8 cellular contexts compared by ENCODE assay signal in the genomic region with DNA sequence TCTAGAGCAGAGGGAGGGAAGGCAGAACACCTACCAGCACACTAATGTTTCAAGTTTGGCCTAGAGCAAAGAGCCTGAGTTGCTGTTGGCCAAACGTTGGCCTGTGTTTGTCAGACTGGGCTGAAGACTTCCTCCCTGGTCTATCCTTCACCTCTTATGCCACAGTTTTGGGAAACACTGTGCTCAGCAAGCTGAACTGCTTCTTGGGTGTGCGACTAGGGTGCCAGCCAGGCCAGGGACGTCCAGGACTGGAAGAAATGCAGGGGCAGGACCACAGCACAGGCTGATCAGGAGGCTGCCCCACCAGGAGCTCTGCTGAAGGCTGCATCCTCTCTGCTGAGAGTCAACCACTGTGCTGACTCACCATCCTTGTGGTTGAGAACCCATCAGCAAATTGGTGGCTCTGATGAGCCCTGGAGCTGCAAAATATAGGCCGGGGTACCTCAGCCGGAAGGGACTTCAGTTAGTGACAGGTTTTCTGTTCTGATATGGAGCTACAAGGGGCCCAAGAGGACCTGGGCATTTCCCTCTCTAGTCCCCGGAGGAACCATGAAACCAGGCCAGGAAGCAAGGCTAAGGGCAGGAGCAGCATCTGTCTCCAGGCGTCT.
DNase-seq lines count a peak whose midpoint lies in the region; ATAC-seq and TF ChIP-seq lines count a peak whose summit lies in the region.

No MANE protein-coding gene starts in this region.

- no peaks in the 10 kb centered on the region for H3F3A ChIP-seq in PC-3 (ENCODE audit: low read length, unreplicated experiment)

- no peaks in the 10 kb centered on the region for H3K79me2 ChIP-seq in PC-3 (ENCODE audit: low read length)

- no peaks in the 10 kb centered on the region for H4K20me1 ChIP-seq in PC-3 (ENCODE audit: low read length)

- H3K36me3 Mint-ChIP-seq in activated naive CD4-positive, alpha-beta T cell treated with anti-CD3 and anti-CD28 coated beads for 36 hours (ENCODE audit: low read depth), result no peaks in the 10 kb centered on the region
- no peaks in the 10 kb centered on the region for H3K36me3 Mint-ChIP-seq in osteocyte (ENCODE audit: unreplicated experiment)

- H3K9me3 ChIP-seq in PC-3 (ENCODE audit: low read length), result no peaks in the 10 kb centered on the region

- DNase-seq in GDM1 (lab: John Stamatoyannopoulos, UW), result peak; percentile 94
- DNase-seq in PC-3, result peak; percentile 24
- peak; percentile 85 for DNase-seq in activated naive CD4-positive, alpha-beta T cell treated with anti-CD3 and anti-CD28 coated beads for 36 hours
- peak; percentile 53 to 57 for DNase-seq in stimulated activated CD4-positive, alpha-beta T cell treated with anti-CD3 and anti-CD28 coated beads, Interleukin-2, amount 100 ng/mL, for 48 hours
- no peak for DNase-seq in osteocyte (ENCODE audit: extremely low spot score, unreplicated experiment)
- no peak for DNase-seq in NCI-H446 (lab: John Stamatoyannopoulos, UW)

- H3K9me2 ChIP-seq in PC-3 (replicated peaks; ENCODE audit: low read length), result no peaks in the 10 kb centered on the region

- no peaks in the 10 kb centered on the region for H3K9me3 Mint-ChIP-seq in activated naive CD4-positive, alpha-beta T cell treated with anti-CD3 and anti-CD28 coated beads for 36 hours
- H3K9me3 Mint-ChIP-seq in osteocyte (ENCODE audit: unreplicated experiment), result no peaks in the 10 kb centered on the region

- ATAC-seq in GM21825 (IDR thresholded peaks at IDR 0.05; ENCODE audit: unreplicated experiment) (peak; percentile 75), PC-3 (peak; percentile 58), GM21526 (IDR thresholded peaks at IDR 0.05; ENCODE audit: low FRiP score, unreplicated experiment) (no peak)

- no peak for TF ChIP-seq CTCF in PC-3 (conservative IDR thresholded peaks at IDR 0.05; ENCODE audit: low read depth, low read length)
- no peak for TF ChIP-seq CTCF in osteocyte (IDR thresholded peaks at IDR 0.05)

- H2AFZ ChIP-seq in PC-3 (ENCODE audit: low read length), result no peak overlapping the region

- no peak overlapping the region for H3K4me2 ChIP-seq in PC-3 (ENCODE audit: low read length)

- no peaks in the 10 kb centered on the region for H3K27me3 Mint-ChIP-seq in activated naive CD4-positive, alpha-beta T cell treated with anti-CD3 and anti-CD28 coated beads for 36 hours (ENCODE audit: low read depth)
- H3K27me3 Mint-ChIP-seq in osteocyte (ENCODE audit: unreplicated experiment), result no peaks in the 10 kb centered on the region

- H3K27me3 ChIP-seq in PC-3 (ENCODE audit: low read length), result no peaks in the 10 kb centered on the region

- no peak overlapping the region for H3K4me3 Mint-ChIP-seq in activated naive CD4-positive, alpha-beta T cell treated with anti-CD3 and anti-CD28 coated beads for 36 hours
- H3K4me3 Mint-ChIP-seq in osteocyte (ENCODE audit: unreplicated experiment), result no peak overlapping the region

- H3K9ac ChIP-seq in PC-3 (ENCODE audit: low read length), result no peak overlapping the region

- H3K27ac ChIP-seq in PC-3 (ENCODE audit: low read length), result no peak overlapping the region

- H3K4me1 Mint-ChIP-seq in activated naive CD4-positive, alpha-beta T cell treated with anti-CD3 and anti-CD28 coated beads for 36 hours (ENCODE audit: low read depth), result peaks cover 54% of the 10 kb centered on the region
- H3K4me1 Mint-ChIP-seq in osteocyte (ENCODE audit: unreplicated experiment), result peaks cover 14% of the 10 kb centered on the region

- POLR2A ChIA-PET in PC-3 (lab: Charles Lee; ENCODE audit: unreplicated experiment), result no interaction called here

- intact Hi-C loops in PC-3 (cut with micrococcal nuclease), result no loop called here
- intact Hi-C loops in activated naive CD4-positive, alpha-beta T cell treated with anti-CD3 and anti-CD28 coated beads for 36 hours (cut with micrococcal nuclease), result loop anchor here (10.0 kb wide), 2 partner anchors 631 to 729 kb away; no protein-coding TSS in a partner anchor

- no peaks in the 10 kb centered on the region for H3K36me3 ChIP-seq in PC-3 (ENCODE audit: low read depth, low read length)

- no peaks in the 10 kb centered on the region for H3K4me1 ChIP-seq in PC-3 (ENCODE audit: insufficient read depth, low read length)

- H3K27ac Mint-ChIP-seq in activated naive CD4-positive, alpha-beta T cell treated with anti-CD3 and anti-CD28 coated beads for 36 hours, result no peak overlapping the region
- H3K27ac Mint-ChIP-seq in osteocyte (ENCODE audit: unreplicated experiment), result no peak overlapping the region

- no peak overlapping the region for H3K4me3 ChIP-seq in PC-3 (ENCODE audit: low read length)

- CTCF ChIA-PET in PC-3 (lab: Charles Lee), result no interaction called here
- CTCF ChIA-PET in activated naive CD4-positive, alpha-beta T cell treated with anti-CD3 and anti-CD28 coated beads for 36 hours (lab: Charles Lee), result interaction anchor here (0.8 to 18.3 kb wide), 8 partner anchors 9 to 254 kb away, joined by 3 to 352 read pairs (median 20); a partner anchor contains a TSS

- BruUV-seq in PC-3 (replicated peaks; lab: Mats Ljungman, UMichigan), result no TSS peak

Comparison
In these comparisons a context has a peak if more than half of its experiments do, and no peak if none do; other contexts are left out.
1. DNase-seq: peak in GDM1 (single experiment), PC-3 (single experiment), activated naive CD4-positive, alpha-beta T cell treated with anti-CD3 and anti-CD28 coated beads for 36 hours (single experiment) and stimulated activated CD4-positive, alpha-beta T cell treated with anti-CD3 and anti-CD28 coated beads, Interleukin-2, amount 100 ng/mL, for 48 hours (2 of 2); none in osteocyte (single experiment) and NCI-H446 (0 of 2).